8 cellular contexts compared by ENCODE assay signal in genomic region chr16:72664122-72664479, GRCh38.
A peak's percentile ranks its signal among the peaks of the same experiment; 100 is the strongest.
DNase-seq lines count a peak whose midpoint lies in the region; ATAC-seq and TF ChIP-seq lines count a peak whose summit lies in the region.

No MANE protein-coding gene starts in this region.

- H3K4me1 ChIP-seq in GM23338 (ENCODE audit: insufficient read depth) (peaks cover 4% of the 10 kb centered on the region; the same call in 1 of the 2 replicates), gastrocnemius medialis (peaks cover 7 to 18% of the 10 kb centered on the region in 2 donors)

- no peaks in the 10 kb centered on the region for H4K20me1 ChIP-seq in GM23338 (replicated peaks; ENCODE audit: insufficient read depth)

- H3K4me2 ChIP-seq in GM23338, result peak overlapping the region; percentile 94

- H3K27ac Mint-ChIP-seq in GM23338, result peak overlapping the region; percentile 100

- H3F3A ChIP-seq in GM23338 (replicated peaks; ENCODE audit: low read depth), result no peaks in the 10 kb centered on the region

- in situ Hi-C loops in gastrocnemius medialis (cut with MboI; ENCODE audit: low sequenced_read_pairs in 4 of 4), result loop anchor here in 2 of 4 donors (25.0 kb wide), 2 partner anchors 423 to 523 kb away; no protein-coding TSS in a partner anchor

- H3K9me3 Mint-ChIP-seq in GM23338, result no peaks in the 10 kb centered on the region

- no peaks in the 10 kb centered on the region for H3K36me3 ChIP-seq in GM23338 (ENCODE audit: insufficient read depth)
- H3K36me3 ChIP-seq in SK-N-MC (ENCODE audit: insufficient read depth, low read length), result no peaks in the 10 kb centered on the region
- no peaks in the 10 kb centered on the region for H3K36me3 ChIP-seq in gastrocnemius medialis

- no peak for TF ChIP-seq POLR2A in gastrocnemius medialis (IDR thresholded peaks at IDR 0.05)

- peak overlapping the region; percentile 95 for H3K27ac ChIP-seq in GM23338 (ENCODE audit: low read depth)
- H3K27ac ChIP-seq in SK-N-MC, result no peak overlapping the region
- H3K27ac ChIP-seq in gastrocnemius medialis, result no peak overlapping the region

- H3K27me3 Mint-ChIP-seq in GM23338 (ENCODE audit: insufficient read depth, low read depth, poor library complexity), result peaks cover 2% of the 10 kb centered on the region

- intact Hi-C loops in gastrocnemius medialis (cut with DNase I; ENCODE audit: low total_unique reads), result loop anchor here (10.0 kb wide), 1 partner anchor 531 kb away; no protein-coding TSS in a partner anchor

- H3K9ac ChIP-seq in SK-N-MC (ENCODE audit: insufficient read length), result peak overlapping the region; percentile 75

- H3K4me3 ChIP-seq in GM23338 (peak overlapping the region; percentile 70), SK-N-MC (peak overlapping the region; percentile 89), gastrocnemius medialis (peak overlapping the region; percentile 73 to 86 (median 82))

- H3K79me2 ChIP-seq in GM23338 (replicated peaks; ENCODE audit: insufficient read depth), result peaks cover 44% of the 10 kb centered on the region

- no peak for TF ChIP-seq CTCF in GM23338 (conservative IDR thresholded peaks at IDR 0.05; ENCODE audit: low read depth in 2 of 2)
- no peak for TF ChIP-seq CTCF in gastrocnemius medialis (IDR thresholded peaks at IDR 0.05 in 4 of 5, conservative IDR thresholded peaks at IDR 0.05 in 1 of 5)

- DNase-seq in GM23338 (ENCODE audit: low spot score) (peak; percentile 2), SK-N-MC (ENCODE audit: low read depth, low spot score) (no peak), fibroblast of peridontal ligament (ENCODE audit: extremely low read depth) (peak; percentile 12), gastrocnemius medialis (no peak), LoVo (ENCODE audit: low spot score) (no peak)
- no peak for DNase-seq in stimulated activated CD4-positive, alpha-beta T cell treated with anti-CD3 and anti-CD28 coated beads, Interleukin-12 subunit alpha, Interleukin-12 subunit beta, amount 100 ng/mL, for 4 hours
- DNase-seq in effector CD4-positive, alpha-beta T cell, result no peak

- no peaks in the 10 kb centered on the region for H3K4me1 Mint-ChIP-seq in GM23338

- H3K27me3 ChIP-seq in GM23338 (ENCODE audit: insufficient read depth) (no peaks in the 10 kb centered on the region), gastrocnemius medialis (no peaks in the 10 kb centered on the region)

- no peaks in the 10 kb centered on the region for H3K36me3 Mint-ChIP-seq in GM23338 (ENCODE audit: low read depth)

- peak overlapping the region; percentile 98 for H3K4me3 Mint-ChIP-seq in GM23338

- H3K9me2 ChIP-seq in GM23338 (ENCODE audit: insufficient read depth), result no peaks in the 10 kb centered on the region

- ATAC-seq in GM23338, result no peak
- ATAC-seq in gastrocnemius medialis, result no peak
- ATAC-seq in HG03196 (IDR thresholded peaks at IDR 0.05; ENCODE audit: unreplicated experiment), result no peak

- H3K9me3 ChIP-seq in SK-N-MC (ENCODE audit: low read depth, low read length), result no peaks in the 10 kb centered on the region
- no peaks in the 10 kb centered on the region for H3K9me3 ChIP-seq in gastrocnemius medialis

- H2AFZ ChIP-seq in GM23338, result peak overlapping the region; percentile 97

TF ChIP-seq in GM23338, 12 proteins besides CTCF, POLR2A, EP300 and RAD21:
- TF ChIP-seq REST (IDR thresholded peaks at IDR 0.05; ENCODE audit: unreplicated experiment), result no peak

Comparison
In these comparisons a context has a peak if more than half of its experiments do, and no peak if none do; other contexts are left out.
1. DNase-seq: peak in GM23338 (single experiment) and fibroblast of peridontal ligament (single experiment); none in SK-N-MC (single experiment), gastrocnemius medialis (0 of 2), stimulated activated CD4-positive, alpha-beta T cell treated with anti-CD3 and anti-CD28 coated beads, Interleukin-12 subunit alpha, Interleukin-12 subunit beta, amount 100 ng/mL, for 4 hours (single experiment), LoVo (single experiment) and effector CD4-positive, alpha-beta T cell (single experiment).
2. Peak in every context shown above with its lines, with median percentiles within 50 percentile points of each other: H3K4me3 ChIP-seq.